Comparison of ENCODE assay signal across 1 cellular context in the genomic region with DNA sequence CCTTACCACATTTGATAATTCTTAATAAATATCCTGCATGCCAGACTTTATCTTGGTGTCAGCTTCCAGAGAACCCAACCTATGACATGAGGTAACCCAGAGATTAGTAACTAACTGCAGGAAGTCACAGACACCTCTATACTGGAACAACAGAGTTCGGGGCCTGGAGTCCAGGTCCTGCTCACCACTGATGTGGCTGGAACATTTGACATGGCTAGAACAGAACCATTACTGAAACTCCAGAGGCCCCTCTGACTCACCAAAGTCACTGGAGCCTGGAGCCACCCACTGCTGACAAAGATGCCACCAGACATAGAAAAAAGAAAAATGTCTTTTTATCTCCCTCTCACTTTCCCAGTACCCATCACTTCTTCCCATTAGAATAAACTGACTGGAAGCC.
TF ChIP-seq lines count a peak whose summit lies in the region.

No MANE protein-coding gene starts in this region.

TF ChIP-seq in GM23338, 12 proteins besides CTCF, POLR2A, EP300 and RAD21 (continued from another document):
- TF ChIP-seq, protein P1, sequence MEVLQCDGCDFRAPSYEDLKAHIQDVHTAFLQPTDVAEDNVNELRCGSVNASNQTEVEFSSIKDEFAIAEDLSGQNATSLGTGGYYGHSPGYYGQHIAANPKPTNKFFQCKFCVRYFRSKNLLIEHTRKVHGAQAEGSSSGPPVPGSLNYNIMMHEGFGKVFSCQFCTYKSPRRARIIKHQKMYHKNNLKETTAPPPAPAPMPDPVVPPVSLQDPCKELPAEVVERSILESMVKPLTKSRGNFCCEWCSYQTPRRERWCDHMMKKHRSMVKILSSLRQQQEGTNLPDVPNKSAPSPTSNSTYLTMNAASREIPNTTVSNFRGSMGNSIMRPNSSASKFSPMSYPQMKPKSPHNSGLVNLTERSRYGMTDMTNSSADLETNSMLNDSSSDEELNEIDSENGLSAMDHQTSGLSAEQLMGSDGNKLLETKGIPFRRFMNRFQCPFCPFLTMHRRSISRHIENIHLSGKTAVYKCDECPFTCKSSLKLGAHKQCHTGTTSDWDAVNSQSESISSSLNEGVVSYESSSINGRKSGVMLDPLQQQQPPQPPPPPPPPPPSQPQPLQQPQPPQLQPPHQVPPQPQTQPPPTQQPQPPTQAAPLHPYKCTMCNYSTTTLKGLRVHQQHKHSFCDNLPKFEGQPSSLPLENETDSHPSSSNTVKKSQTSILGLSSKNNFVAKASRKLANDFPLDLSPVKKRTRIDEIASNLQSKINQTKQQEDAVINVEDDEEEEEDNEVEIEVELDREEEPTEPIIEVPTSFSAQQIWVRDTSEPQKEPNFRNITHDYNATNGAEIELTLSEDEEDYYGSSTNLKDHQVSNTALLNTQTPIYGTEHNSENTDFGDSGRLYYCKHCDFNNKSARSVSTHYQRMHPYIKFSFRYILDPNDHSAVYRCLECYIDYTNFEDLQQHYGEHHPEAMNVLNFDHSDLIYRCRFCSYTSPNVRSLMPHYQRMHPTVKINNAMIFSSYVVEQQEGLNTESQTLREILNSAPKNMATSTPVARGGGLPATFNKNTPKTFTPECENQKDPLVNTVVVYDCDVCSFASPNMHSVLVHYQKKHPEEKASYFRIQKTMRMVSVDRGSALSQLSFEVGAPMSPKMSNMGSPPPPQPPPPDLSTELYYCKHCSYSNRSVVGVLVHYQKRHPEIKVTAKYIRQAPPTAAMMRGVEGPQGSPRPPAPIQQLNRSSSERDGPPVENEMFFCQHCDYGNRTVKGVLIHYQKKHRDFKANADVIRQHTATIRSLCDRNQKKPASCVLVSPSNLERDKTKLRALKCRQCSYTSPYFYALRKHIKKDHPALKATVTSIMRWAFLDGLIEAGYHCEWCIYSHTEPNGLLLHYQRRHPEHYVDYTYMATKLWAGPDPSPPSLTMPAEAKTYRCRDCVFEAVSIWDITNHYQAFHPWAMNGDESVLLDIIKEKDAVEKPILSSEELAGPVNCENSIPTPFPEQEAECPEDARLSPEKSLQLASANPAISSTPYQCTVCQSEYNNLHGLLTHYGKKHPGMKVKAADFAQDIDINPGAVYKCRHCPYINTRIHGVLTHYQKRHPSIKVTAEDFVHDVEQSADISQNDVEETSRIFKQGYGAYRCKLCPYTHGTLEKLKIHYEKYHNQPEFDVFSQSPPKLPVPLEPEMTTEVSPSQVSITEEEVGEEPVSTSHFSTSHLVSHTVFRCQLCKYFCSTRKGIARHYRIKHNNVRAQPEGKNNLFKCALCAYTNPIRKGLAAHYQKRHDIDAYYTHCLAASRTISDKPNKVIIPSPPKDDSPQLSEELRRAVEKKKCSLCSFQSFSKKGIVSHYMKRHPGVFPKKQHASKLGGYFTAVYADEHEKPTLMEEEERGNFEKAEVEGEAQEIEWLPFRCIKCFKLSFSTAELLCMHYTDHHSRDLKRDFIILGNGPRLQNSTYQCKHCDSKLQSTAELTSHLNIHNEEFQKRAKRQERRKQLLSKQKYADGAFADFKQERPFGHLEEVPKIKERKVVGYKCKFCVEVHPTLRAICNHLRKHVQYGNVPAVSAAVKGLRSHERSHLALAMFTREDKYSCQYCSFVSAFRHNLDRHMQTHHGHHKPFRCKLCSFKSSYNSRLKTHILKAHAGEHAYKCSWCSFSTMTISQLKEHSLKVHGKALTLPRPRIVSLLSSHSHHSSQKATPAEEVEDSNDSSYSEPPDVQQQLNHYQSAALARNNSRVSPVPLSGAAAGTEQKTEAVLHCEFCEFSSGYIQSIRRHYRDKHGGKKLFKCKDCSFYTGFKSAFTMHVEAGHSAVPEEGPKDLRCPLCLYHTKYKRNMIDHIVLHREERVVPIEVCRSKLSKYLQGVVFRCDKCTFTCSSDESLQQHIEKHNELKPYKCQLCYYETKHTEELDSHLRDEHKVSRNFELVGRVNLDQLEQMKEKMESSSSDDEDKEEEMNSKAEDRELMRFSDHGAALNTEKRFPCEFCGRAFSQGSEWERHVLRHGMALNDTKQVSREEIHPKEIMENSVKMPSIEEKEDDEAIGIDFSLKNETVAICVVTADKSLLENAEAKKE (CRISPR knock-in tag; IDR thresholded peaks at IDR 0.05) = no peak
- TF ChIP-seq EZH2phosphoT487 (IDR thresholded peaks at IDR 0.05; ENCODE audit: unreplicated experiment) (no peak), NANOG (IDR thresholded peaks at IDR 0.05; ENCODE audit: borderline replicate concordance) (no peak), JUNB (IDR thresholded peaks at IDR 0.05; ENCODE audit: unreplicated experiment) (no peak)
- TF ChIP-seq, protein P2, sequence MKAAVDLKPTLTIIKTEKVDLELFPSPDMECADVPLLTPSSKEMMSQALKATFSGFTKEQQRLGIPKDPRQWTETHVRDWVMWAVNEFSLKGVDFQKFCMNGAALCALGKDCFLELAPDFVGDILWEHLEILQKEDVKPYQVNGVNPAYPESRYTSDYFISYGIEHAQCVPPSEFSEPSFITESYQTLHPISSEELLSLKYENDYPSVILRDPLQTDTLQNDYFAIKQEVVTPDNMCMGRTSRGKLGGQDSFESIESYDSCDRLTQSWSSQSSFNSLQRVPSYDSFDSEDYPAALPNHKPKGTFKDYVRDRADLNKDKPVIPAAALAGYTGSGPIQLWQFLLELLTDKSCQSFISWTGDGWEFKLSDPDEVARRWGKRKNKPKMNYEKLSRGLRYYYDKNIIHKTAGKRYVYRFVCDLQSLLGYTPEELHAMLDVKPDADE (IDR thresholded peaks at IDR 0.05) = no peak
